In genomic region chr14:31013841-31014240, GRCh38 we compare ENCODE assay signal across 1 cellular context.
TF ChIP-seq lines count a peak whose summit lies in the region.

No MANE protein-coding gene starts in this region.

TF ChIP-seq in HepG2, 621 proteins besides CTCF, POLR2A, EP300 and RAD21 (continued from another document):
- 0 out of 2 replicates have a peak, but pooled peaks have one; percentile 19 for TF ChIP-seq ZBTB38 (CRISPR knock-in tag; IDR thresholded peaks at IDR 0.05)
